Comparison of ENCODE assay signal across 8 cellular contexts in the genomic region with DNA sequence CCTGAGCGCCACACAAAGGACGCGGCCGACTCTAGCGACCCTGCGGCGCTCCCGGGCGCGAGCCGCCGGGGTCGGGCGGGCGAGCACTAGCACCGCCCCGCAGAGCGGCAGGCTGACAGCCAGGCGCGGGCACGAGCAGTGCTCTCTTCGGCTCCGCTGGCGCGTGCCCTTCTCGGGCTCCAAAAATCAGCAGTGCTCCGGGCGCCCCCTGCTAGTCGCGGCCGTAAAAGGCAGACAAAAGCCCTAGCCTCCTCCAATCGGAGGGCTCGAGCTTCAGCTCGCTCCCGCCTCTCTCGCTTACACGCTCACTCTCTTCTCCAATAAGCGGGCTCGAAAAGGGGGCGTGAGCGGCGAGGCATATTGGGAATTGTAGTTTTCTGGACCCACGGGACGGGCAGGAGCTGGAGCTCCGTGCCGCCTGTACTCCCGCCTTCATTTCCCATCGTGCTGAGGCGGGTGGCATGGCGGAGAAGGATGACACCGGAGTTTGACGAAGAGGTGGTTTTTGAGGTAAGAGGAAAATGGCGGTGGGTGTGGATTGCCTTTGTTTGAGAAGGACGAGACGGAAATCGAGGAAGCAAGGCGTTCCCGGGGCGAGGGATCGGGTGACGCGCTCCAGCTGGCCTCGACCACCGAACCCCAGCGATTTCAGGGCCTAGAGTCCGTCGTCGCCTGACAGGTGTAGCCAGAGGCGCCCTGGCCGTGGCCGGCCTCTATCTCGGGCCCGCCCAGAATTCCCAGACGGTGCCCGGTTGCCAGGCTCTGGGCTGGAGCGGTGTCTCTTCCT. TPM values are rescaled to one million over a fixed set of nuclear protein-coding genes. Genes with fewer than 3 reads are reported as not detected.
DNase-seq lines count a peak whose midpoint lies in the region; ATAC-seq and TF ChIP-seq lines count a peak whose summit lies in the region.

Gene FGD6, minus strand, starts transcription at position 91 of the 787 bp plus-strand sequence. CDS start 227 bp downstream, outside the sequence.
A gene with protein sequence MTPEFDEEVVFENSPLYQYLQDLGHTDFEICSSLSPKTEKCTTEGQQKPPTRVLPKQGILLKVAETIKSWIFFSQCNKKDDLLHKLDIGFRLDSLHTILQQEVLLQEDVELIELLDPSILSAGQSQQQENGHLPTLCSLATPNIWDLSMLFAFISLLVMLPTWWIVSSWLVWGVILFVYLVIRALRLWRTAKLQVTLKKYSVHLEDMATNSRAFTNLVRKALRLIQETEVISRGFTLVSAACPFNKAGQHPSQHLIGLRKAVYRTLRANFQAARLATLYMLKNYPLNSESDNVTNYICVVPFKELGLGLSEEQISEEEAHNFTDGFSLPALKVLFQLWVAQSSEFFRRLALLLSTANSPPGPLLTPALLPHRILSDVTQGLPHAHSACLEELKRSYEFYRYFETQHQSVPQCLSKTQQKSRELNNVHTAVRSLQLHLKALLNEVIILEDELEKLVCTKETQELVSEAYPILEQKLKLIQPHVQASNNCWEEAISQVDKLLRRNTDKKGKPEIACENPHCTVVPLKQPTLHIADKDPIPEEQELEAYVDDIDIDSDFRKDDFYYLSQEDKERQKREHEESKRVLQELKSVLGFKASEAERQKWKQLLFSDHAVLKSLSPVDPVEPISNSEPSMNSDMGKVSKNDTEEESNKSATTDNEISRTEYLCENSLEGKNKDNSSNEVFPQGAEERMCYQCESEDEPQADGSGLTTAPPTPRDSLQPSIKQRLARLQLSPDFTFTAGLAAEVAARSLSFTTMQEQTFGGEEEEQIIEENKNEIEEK (plus strand): TSS at position 431 of the 787 bp plus-strand sequence. CDS start 44 bp downstream, at position 475.

- peak; percentile 96 for DNase-seq in AG08396 (ENCODE audit: low spot score)
- peak; percentile 100 for DNase-seq in NCI-H2227 (lab: John Stamatoyannopoulos, UW; ENCODE audit: unreplicated experiment)
- DNase-seq in WTC11 (ENCODE audit: low spot score), result peak; percentile 99
- peak; percentile 75 to 100 (median 99) for DNase-seq in caudate nucleus (lab: John Stamatoyannopoulos, UW)
- DNase-seq in iPS-NIHi7 (ENCODE audit: extremely low spot score), result peak; percentile 95
- DNase-seq in smooth muscle cell (lab: John Stamatoyannopoulos, UW; ENCODE audit: unreplicated experiment), result peak; percentile 86

- POLR2A ChIA-PET in WTC11 (lab: Charles Lee), result interaction anchor here (0.6 to 2.4 kb wide), 12 partner anchors 11 to 330 kb away, joined by 3 to 24 read pairs (median 4); partner anchors contain the start of genes METAP2, NDUFA12 and NR2C1

- peak within 1 kb of the TSS; percentile 77 for H3K9ac ChIP-seq in smooth muscle cell (ENCODE audit: low read depth)

- peak within 1 kb of the TSS; percentile 99 for H3K4me2 ChIP-seq in smooth muscle cell

- TF ChIP-seq CTCF in WTC11 (IDR thresholded peaks at IDR 0.05) (no peak), smooth muscle cell (IDR thresholded peaks at IDR 0.05; ENCODE audit: borderline replicate concordance, insufficient read depth, poor library complexity, severe bottlenecking) (peak; percentile 37)

- H3F3A ChIP-seq in smooth muscle cell (ENCODE audit: low read depth), result no peaks in the 10 kb centered on the region

- ATAC-seq in GM18907 (IDR thresholded peaks at IDR 0.05; ENCODE audit: unreplicated experiment) (peak; percentile 95), HG03159 (IDR thresholded peaks at IDR 0.05; ENCODE audit: unreplicated experiment) (peak; percentile 93), WTC11 (peak; percentile 92)

- H3K27me3 Mint-ChIP-seq in WTC11 (ENCODE audit: low read depth), result no peaks in the 10 kb centered on the region

- peaks cover 31% of the 10 kb centered on the region for H4K20me1 ChIP-seq in smooth muscle cell (ENCODE audit: low read depth)

- H3K27ac Mint-ChIP-seq in WTC11, result peak within 1 kb of the TSS; percentile 100

- no peaks in the 10 kb centered on the region for H3K36me3 ChIP-seq in smooth muscle cell (ENCODE audit: low read depth)

- WGBS in smooth muscle cell (ENCODE audit: low lambda C conversion rate), result under 1% methylated on average over 61 of the region's 76 CpGs

- peaks cover 86% of the 10 kb centered on the region for H3K79me2 ChIP-seq in smooth muscle cell (ENCODE audit: low read depth)

- peaks cover 4% of the 10 kb centered on the region; the same call in 1 of the 2 replicates for H3K9me3 Mint-ChIP-seq in WTC11

- H3K4me3 ChIP-seq in smooth muscle cell, result peak within 1 kb of the TSS; percentile 71

- CTCF ChIA-PET in WTC11 (lab: Charles Lee), result interaction anchor here (0.5 to 1.5 kb wide), 6 partner anchors 11 to 145 kb away, joined by 3 to 14 read pairs (median 4); no protein-coding TSS in a partner anchor

- H3K4me1 Mint-ChIP-seq in WTC11, result peaks cover 51% of the 10 kb centered on the region

- H3K27me3 ChIP-seq in smooth muscle cell (ENCODE audit: low read depth), result no peaks in the 10 kb centered on the region

- H3K36me3 Mint-ChIP-seq in WTC11, result peaks cover 13% of the 10 kb centered on the region

- peak within 1 kb of the TSS; percentile 97 for H2AFZ ChIP-seq in smooth muscle cell (ENCODE audit: low read depth)

- peak within 1 kb of the TSS; percentile 97 for H3K4me3 Mint-ChIP-seq in WTC11

- H3K27ac ChIP-seq in caudate nucleus (ENCODE audit: low read depth, low read length) (peak within 1 kb of the TSS; percentile 94), smooth muscle cell (ENCODE audit: low read depth) (peak within 1 kb of the TSS; percentile 58)

- H3K9me3 ChIP-seq in smooth muscle cell (replicated peaks; ENCODE audit: low read depth), result no peaks in the 10 kb centered on the region

- peaks cover 27% of the 10 kb centered on the region for H3K4me1 ChIP-seq in smooth muscle cell (ENCODE audit: low read depth)

TF ChIP-seq in WTC11, 78 proteins besides CTCF, POLR2A, EP300 and RAD21 (continues in another document):
- 0 out of 2 replicates have a peak, but pooled peaks have one; percentile 17 for TF ChIP-seq ZNF121 (CRISPR knock-in tag; IDR thresholded peaks at IDR 0.05)
- no peak for TF ChIP-seq GRHL2 (CRISPR knock-in tag; IDR thresholded peaks at IDR 0.05; ENCODE audit: insufficient replicate concordance, severe bottlenecking)
- peak; percentile 31; the same call in 1 of the 2 replicates for TF ChIP-seq ZNF219 (CRISPR knock-in tag; IDR thresholded peaks at IDR 0.05; ENCODE audit: borderline replicate concordance)
- TF ChIP-seq GTF2I (CRISPR knock-in tag; conservative IDR thresholded peaks at IDR 0.05), result no peak
- TF ChIP-seq, protein P1, sequence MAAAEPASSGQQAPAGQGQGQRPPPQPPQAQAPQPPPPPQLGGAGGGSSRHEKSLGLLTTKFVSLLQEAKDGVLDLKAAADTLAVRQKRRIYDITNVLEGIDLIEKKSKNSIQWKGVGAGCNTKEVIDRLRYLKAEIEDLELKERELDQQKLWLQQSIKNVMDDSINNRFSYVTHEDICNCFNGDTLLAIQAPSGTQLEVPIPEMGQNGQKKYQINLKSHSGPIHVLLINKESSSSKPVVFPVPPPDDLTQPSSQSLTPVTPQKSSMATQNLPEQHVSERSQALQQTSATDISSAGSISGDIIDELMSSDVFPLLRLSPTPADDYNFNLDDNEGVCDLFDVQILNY (CRISPR knock-in tag; IDR thresholded peaks at IDR 0.05), result peak; percentile 83
- TF ChIP-seq ZNF416 (CRISPR knock-in tag; IDR thresholded peaks at IDR 0.05), result no peak
- peak; percentile 57; the same call in 1 of the 2 replicates for TF ChIP-seq ZNF423 (CRISPR knock-in tag; IDR thresholded peaks at IDR 0.05)
- TF ChIP-seq, protein P2, sequence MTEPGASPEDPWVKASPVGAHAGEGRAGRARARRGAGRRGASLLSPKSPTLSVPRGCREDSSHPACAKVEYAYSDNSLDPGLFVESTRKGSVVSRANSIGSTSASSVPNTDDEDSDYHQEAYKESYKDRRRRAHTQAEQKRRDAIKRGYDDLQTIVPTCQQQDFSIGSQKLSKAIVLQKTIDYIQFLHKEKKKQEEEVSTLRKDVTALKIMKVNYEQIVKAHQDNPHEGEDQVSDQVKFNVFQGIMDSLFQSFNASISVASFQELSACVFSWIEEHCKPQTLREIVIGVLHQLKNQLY (CRISPR knock-in tag; IDR thresholded peaks at IDR 0.05), result no peak
- TF ChIP-seq, protein P3, sequence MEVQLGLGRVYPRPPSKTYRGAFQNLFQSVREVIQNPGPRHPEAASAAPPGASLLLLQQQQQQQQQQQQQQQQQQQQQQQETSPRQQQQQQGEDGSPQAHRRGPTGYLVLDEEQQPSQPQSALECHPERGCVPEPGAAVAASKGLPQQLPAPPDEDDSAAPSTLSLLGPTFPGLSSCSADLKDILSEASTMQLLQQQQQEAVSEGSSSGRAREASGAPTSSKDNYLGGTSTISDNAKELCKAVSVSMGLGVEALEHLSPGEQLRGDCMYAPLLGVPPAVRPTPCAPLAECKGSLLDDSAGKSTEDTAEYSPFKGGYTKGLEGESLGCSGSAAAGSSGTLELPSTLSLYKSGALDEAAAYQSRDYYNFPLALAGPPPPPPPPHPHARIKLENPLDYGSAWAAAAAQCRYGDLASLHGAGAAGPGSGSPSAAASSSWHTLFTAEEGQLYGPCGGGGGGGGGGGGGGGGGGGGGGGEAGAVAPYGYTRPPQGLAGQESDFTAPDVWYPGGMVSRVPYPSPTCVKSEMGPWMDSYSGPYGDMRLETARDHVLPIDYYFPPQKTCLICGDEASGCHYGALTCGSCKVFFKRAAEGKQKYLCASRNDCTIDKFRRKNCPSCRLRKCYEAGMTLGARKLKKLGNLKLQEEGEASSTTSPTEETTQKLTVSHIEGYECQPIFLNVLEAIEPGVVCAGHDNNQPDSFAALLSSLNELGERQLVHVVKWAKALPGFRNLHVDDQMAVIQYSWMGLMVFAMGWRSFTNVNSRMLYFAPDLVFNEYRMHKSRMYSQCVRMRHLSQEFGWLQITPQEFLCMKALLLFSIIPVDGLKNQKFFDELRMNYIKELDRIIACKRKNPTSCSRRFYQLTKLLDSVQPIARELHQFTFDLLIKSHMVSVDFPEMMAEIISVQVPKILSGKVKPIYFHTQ (CRISPR knock-in tag; IDR thresholded peaks at IDR 0.05), result no peak

RNA-seq across cellular contexts. Expression of gene FGD6, which starts in this region (rescaled TPM):
- total RNA-seq in WTC11 (2021), result 24.2 to 28.2 TPM (median 24.4 TPM) in 3 replicates
- total RNA-seq in smooth muscle cell, result 7.7 and 11.0 TPM in 2 replicates
- 2.5 and 3.5 TPM in 2 replicates for polyA plus RNA-seq in smooth muscle cell

RNA-seq across cellular contexts. Expression of the second gene that starts in this region (rescaled TPM):
- total RNA-seq in WTC11 (2021) (51.5 to 54.5 TPM (median 53.9 TPM) in 3 replicates), smooth muscle cell (65.2 and 71.5 TPM in 2 replicates)
- polyA plus RNA-seq in smooth muscle cell, result 21.2 and 24.8 TPM in 2 replicates

Comparison
In these comparisons a context has a peak if more than half of its experiments do, and no peak if none do; other contexts are left out.
1. Peak in every context shown above with its lines: DNase-seq, ATAC-seq, H3K4me3 ChIP-seq and H3K27ac ChIP-seq.